Comparison of ENCODE assay signal across 22 cellular contexts in the genomic region with DNA sequence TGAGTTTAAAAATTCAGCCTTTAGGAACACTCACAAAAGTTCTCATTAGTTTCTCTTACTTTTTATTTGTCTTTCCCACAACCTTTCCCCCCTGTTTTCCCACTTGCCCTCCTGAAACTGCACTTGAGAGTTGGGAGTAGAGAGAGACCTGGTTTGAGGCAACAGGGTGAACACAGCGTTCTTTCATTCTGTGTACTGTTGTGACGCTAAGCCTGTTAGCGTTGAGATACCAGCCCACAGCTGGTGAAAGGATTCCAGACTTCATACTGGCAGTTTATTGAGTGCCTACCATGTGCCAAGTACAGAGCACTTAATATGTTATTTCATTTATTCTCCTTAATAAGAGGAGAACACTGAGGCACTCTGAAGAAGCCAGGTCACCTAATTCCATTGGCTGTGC.
"Had no signal": no experiment of that assay in that cellular context is flagged by ENCODE, and none has a peak within 500 bp of the region (broad histone marks: within the 10 kb centered on the region; RNA-seq: fewer than 3 reads in every experiment).

No MANE protein-coding gene starts in this region.

- H3K4me3 Mint-ChIP-seq: activated CD4-positive, alpha-beta memory T cell treated with anti-CD3 and anti-CD28 coated beads for 36 hours; activated naive CD4-positive, alpha-beta T cell treated with anti-CD3 and anti-CD28 coated beads, Interleukin-2, amount 50 U/mL, for 24 hours; activated T-helper 1 cell treated with anti-CD3 and anti-CD28 coated beads, Interleukin-12 subunit alpha, Interleukin-12 subunit beta, Interleukin-2, Interleukin-4 antibody, amounts not matched to agents 30 ng/mL and 10 ng/mL and 1 ng/mL, durations not matched to agents 14 hours and 24 hours and 36 hours; dendritic cell treated with granulocyte-macrophage colony-stimulating factor and Interleukin-4, amounts not matched to agents 40 ng/mL and 50 ng/mL, for 4 days; neural progenitor cell; stimulated activated naive CD8-positive, alpha-beta T cell treated with anti-CD3 and anti-CD28 coated beads, Interleukin-15, amount 100 ng/mL, for 72 hours; T-helper 1 cell treated with Interleukin-12 subunit alpha and Interleukin-12 subunit beta and Interleukin-4 antibody, amounts not matched to agents 30 μg/mL and 1 μg/mL, for 36 hours had no signal

- H3K27ac ChIP-seq: body of pancreas, foreskin keratinocyte, neural progenitor cell, skin epidermis, tibial artery had no signal

- H3K4me3 ChIP-seq: body of pancreas, lung, neural progenitor cell, skin epidermis, tibial artery had no signal

- H3K9me3 Mint-ChIP-seq: activated CD4-positive, alpha-beta memory T cell treated with anti-CD3 and anti-CD28 coated beads for 36 hours; activated naive CD4-positive, alpha-beta T cell treated with anti-CD3 and anti-CD28 coated beads, Interleukin-2, amount 50 U/mL, for 24 hours; activated T-helper 1 cell treated with anti-CD3 and anti-CD28 coated beads, Interleukin-12 subunit alpha, Interleukin-12 subunit beta, Interleukin-2, Interleukin-4 antibody, amounts not matched to agents 30 ng/mL and 10 ng/mL and 1 ng/mL, durations not matched to agents 14 hours and 24 hours and 36 hours; dendritic cell treated with granulocyte-macrophage colony-stimulating factor and Interleukin-4, amounts not matched to agents 40 ng/mL and 50 ng/mL, for 4 days; naive B cell; neural progenitor cell; stimulated activated naive CD8-positive, alpha-beta T cell treated with anti-CD3 and anti-CD28 coated beads, Interleukin-15, amount 100 ng/mL, for 72 hours; T-helper 1 cell treated with Interleukin-12 subunit alpha and Interleukin-12 subunit beta and Interleukin-4 antibody, amounts not matched to agents 30 μg/mL and 1 μg/mL, for 36 hours had no signal

- H3K4me1 ChIP-seq: foreskin keratinocyte had no signal

- H3K27ac Mint-ChIP-seq: activated CD4-positive, alpha-beta memory T cell treated with anti-CD3 and anti-CD28 coated beads for 36 hours; activated naive CD4-positive, alpha-beta T cell treated with anti-CD3 and anti-CD28 coated beads, Interleukin-2, amount 50 U/mL, for 24 hours; activated T-helper 1 cell treated with anti-CD3 and anti-CD28 coated beads, Interleukin-12 subunit alpha, Interleukin-12 subunit beta, Interleukin-2, Interleukin-4 antibody, amounts not matched to agents 30 ng/mL and 10 ng/mL and 1 ng/mL, durations not matched to agents 14 hours and 24 hours and 36 hours; dendritic cell treated with granulocyte-macrophage colony-stimulating factor and Interleukin-4, amounts not matched to agents 40 ng/mL and 50 ng/mL, for 4 days; naive B cell; neural progenitor cell; stimulated activated naive CD8-positive, alpha-beta T cell treated with anti-CD3 and anti-CD28 coated beads, Interleukin-15, amount 100 ng/mL, for 72 hours; T-helper 1 cell treated with Interleukin-12 subunit alpha and Interleukin-12 subunit beta and Interleukin-4 antibody, amounts not matched to agents 30 μg/mL and 1 μg/mL, for 36 hours had no signal

- H3K27me3 Mint-ChIP-seq: activated CD4-positive, alpha-beta memory T cell treated with anti-CD3 and anti-CD28 coated beads for 36 hours; activated naive CD4-positive, alpha-beta T cell treated with anti-CD3 and anti-CD28 coated beads, Interleukin-2, amount 50 U/mL, for 24 hours; naive B cell; stimulated activated naive CD8-positive, alpha-beta T cell treated with anti-CD3 and anti-CD28 coated beads, Interleukin-15, amount 100 ng/mL, for 72 hours had no signal

- H3K9me3 ChIP-seq: body of pancreas, tibial artery had no signal

- ATAC-seq: body of pancreas; foreskin keratinocyte; left colon; stimulated activated naive CD8-positive, alpha-beta T cell treated with anti-CD3 and anti-CD28 coated beads, Interleukin-15, amount 100 ng/mL, for 72 hours had no signal

- H3K36me3 ChIP-seq: neural progenitor cell, tibial artery had no signal

- H3K36me3 Mint-ChIP-seq: activated CD4-positive, alpha-beta memory T cell treated with anti-CD3 and anti-CD28 coated beads for 36 hours; naive B cell; neural progenitor cell had no signal

- DNase-seq: activated CD4-positive, alpha-beta memory T cell treated with anti-CD3 and anti-CD28 coated beads for 36 hours; activated CD4-positive, alpha-beta T cell treated with anti-CD3 and anti-CD28 coated beads for 48 hours; activated gamma-delta T cell treated with Interleukin-2 at 50 U/mL for 16 hours; anterior cingulate cortex; body of pancreas; caudate nucleus; effector CD4-positive, alpha-beta T cell; foreskin keratinocyte; glutamatergic neuron; left colon; naive B cell; posterior cingulate gyrus; stimulated activated CD4-positive, alpha-beta T cell treated with anti-CD3 and anti-CD28 coated beads, Interleukin-1b, Interleukin-23, amount 100 ng/mL, for 48 hours; stimulated activated naive CD8-positive, alpha-beta T cell treated with anti-CD3 and anti-CD28 coated beads, Interleukin-15, amount 100 ng/mL, for 72 hours; tibial artery had no signal

- H3K27me3 ChIP-seq: body of pancreas, neural progenitor cell, tibial artery had no signal
